Comparison of ENCODE assay signal across 15 cellular contexts in the genomic region with DNA sequence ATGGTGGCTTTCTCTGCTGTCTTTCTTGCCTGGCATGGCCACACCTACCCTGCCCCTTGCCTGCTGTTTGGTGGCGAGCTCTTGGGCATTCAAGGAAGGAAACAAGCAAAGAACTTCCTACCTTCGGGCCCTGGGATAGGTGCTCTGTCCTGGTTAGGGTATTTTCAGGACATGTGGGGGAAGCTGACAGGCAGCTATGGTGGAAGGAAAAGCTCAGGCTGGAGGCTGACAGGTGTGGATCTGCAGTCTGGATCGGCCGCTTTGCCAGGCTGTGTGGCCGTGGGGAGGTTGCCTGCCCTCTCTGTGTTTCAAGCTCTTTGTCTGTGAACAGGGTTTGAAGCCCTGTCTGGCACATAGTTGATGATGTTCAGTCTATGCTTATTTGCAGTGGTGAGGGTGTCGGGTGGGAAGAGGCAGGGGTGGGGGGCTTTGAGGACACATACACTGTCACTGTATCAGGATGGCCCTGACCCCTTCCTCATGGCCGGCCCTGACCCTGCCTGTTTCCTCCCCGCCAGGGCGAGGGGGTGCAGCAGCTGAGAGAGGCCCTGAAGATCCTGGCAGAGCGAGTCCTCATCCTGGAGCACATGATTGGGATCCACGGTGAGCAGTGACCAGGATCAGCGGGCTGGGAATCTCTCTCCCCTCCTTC.
DNase-seq lines count a peak whose midpoint lies in the region; ATAC-seq and TF ChIP-seq lines count a peak whose summit lies in the region.
"Had no signal": no experiment of that assay in that cellular context is flagged by ENCODE, and none has a peak within 500 bp of the region (broad histone marks: within the 10 kb centered on the region; RNA-seq: fewer than 3 reads in every experiment).

No MANE protein-coding gene starts in this region.

- BruUV-seq in mammary epithelial cell (replicated peaks; lab: Mats Ljungman, UMichigan), result no TSS peak

- H3K4me3 ChIP-seq in right lobe of liver (no peak overlapping the region), mammary epithelial cell (replicated peaks in 1 of 3; ENCODE audit: insufficient read depth in 1 of 3, low read depth in 2 of 3, low read length in 3 of 3) (no peak overlapping the region)
- H3K4me3 ChIP-seq: GM12878 had no signal

- no peak overlapping the region for H3K4me2 ChIP-seq in mammary epithelial cell (ENCODE audit: insufficient read depth, low read depth, low read length)

- CTCF ChIA-PET in GM10248 (lab: Yijun Ruan, JAX) (no interaction called here), mammary epithelial cell (lab: Charles Lee; ENCODE audit: low non-redundant PET) (no interaction called here)

- no peak for ATAC-seq in right lobe of liver
- ATAC-seq in HG03521 (IDR thresholded peaks at IDR 0.05; ENCODE audit: unreplicated experiment), result no peak
- ATAC-seq: GM12878 had no signal

- H3K27ac ChIP-seq in right lobe of liver (no peak overlapping the region), mammary epithelial cell (ENCODE audit: insufficient read depth, low read depth, low read length) (no peak overlapping the region)
- H3K27ac ChIP-seq: HL-60 had no signal

- no peak for TF ChIP-seq POLR2A in right lobe of liver (IDR thresholded peaks at IDR 0.05)

- H3K36me3 Mint-ChIP-seq in type B pancreatic cell, result peaks cover 7% of the 10 kb centered on the region
- H3K36me3 Mint-ChIP-seq: CD4-positive, CD25-positive, alpha-beta regulatory T cell had no signal

- H3K79me2 ChIP-seq in mammary epithelial cell (ENCODE audit: insufficient read depth, low read length), result no peaks in the 10 kb centered on the region

- H4K20me1 ChIP-seq in mammary epithelial cell (ENCODE audit: insufficient read depth, low read length), result no peaks in the 10 kb centered on the region

- peak; percentile 10 for DNase-seq in GM10248 (ENCODE audit: extremely low spot score)
- peak; percentile 4 for DNase-seq in HuH-7.5 (ENCODE audit: low spot score)
- DNase-seq in right lobe of liver, result peak in 2 of 3 donors; percentile 33
- DNase-seq in type B pancreatic cell (ENCODE audit: extremely low spot score, unreplicated experiment), result peak; percentile 51
- no peak for DNase-seq in mammary epithelial cell
- no peak for DNase-seq in NCI-H2081 (lab: John Stamatoyannopoulos, UW)
- DNase-seq: CD4-positive, CD25-positive, alpha-beta regulatory T cell; KG1; NCI-H187 treated with DMSO at 0.1 percent for 48 hours; NCI-H2171 treated with DMSO at 0.1 percent for 48 hours; NCI-H510A; SIG-M5 had no signal

- TF ChIP-seq CTCF in GM10248 (IDR thresholded peaks at IDR 0.05; ENCODE audit: control extremely low read depth, extremely low read depth, low read depth, missing control alignments) (no peak), right lobe of liver (IDR thresholded peaks at IDR 0.05) (no peak), type B pancreatic cell (conservative IDR thresholded peaks at IDR 0.05) (no peak), mammary epithelial cell (conservative IDR thresholded peaks at IDR 0.05 in 1 of 2, IDR thresholded peaks at IDR 0.05 in 1 of 2; ENCODE audit: extremely low read depth in 1 of 2, insufficient read depth in 1 of 2, low read depth in 1 of 2, low read length in 2 of 2) (no peak)

- no peak overlapping the region for H2AFZ ChIP-seq in mammary epithelial cell (ENCODE audit: low read depth, low read length)

- peak overlapping the region; percentile 29 for H3K27ac Mint-ChIP-seq in type B pancreatic cell
- H3K27ac Mint-ChIP-seq: CD4-positive, CD25-positive, alpha-beta regulatory T cell had no signal

- no peaks in the 10 kb centered on the region for H3K27me3 Mint-ChIP-seq in type B pancreatic cell
- H3K27me3 Mint-ChIP-seq: CD4-positive, CD25-positive, alpha-beta regulatory T cell had no signal

- H3K9me3 ChIP-seq in right lobe of liver (no peaks in the 10 kb centered on the region), mammary epithelial cell (replicated peaks; ENCODE audit: insufficient read depth, low read length) (no peaks in the 10 kb centered on the region)

- H3K9me3 Mint-ChIP-seq in type B pancreatic cell, result no peaks in the 10 kb centered on the region

- intact Hi-C loops in right lobe of liver (cut with DNase I), result loop anchor here in 1 of 2 donors (10.0 kb wide), 1 partner anchor 109 kb away; no protein-coding TSS in a partner anchor
- intact Hi-C loops in mammary epithelial cell (cut with micrococcal nuclease), result no loop called here

- H3K4me1 Mint-ChIP-seq in type B pancreatic cell (ENCODE audit: unreplicated experiment), result no peaks in the 10 kb centered on the region
- H3K4me1 Mint-ChIP-seq: CD4-positive, CD25-positive, alpha-beta regulatory T cell had no signal

- dilution Hi-C loops in mammary epithelial cell (cut with HindIII; ENCODE audit: low sequenced_read_pairs), result loop anchor here (5.0 kb wide), 1 partner anchor 77 kb away; no protein-coding TSS in a partner anchor

- H3K4me1 ChIP-seq in right lobe of liver (no peaks in the 10 kb centered on the region), mammary epithelial cell (ENCODE audit: insufficient read depth, low read length) (no peaks in the 10 kb centered on the region)

- 50% methylated on average over 1 of the region's 12 CpGs for WGBS in right lobe of liver (ENCODE audit: insufficient coverage, low coverage, low lambda C conversion rate, missing lambda C conversion rate)
- WGBS in mammary epithelial cell (ENCODE audit: low coverage, missing lambda C conversion rate), result 77% methylated on average over 7 of the region's 12 CpGs

- H3K36me3 ChIP-seq in right lobe of liver (no peaks in the 10 kb centered on the region), mammary epithelial cell (ENCODE audit: insufficient read depth, low read length) (no peaks in the 10 kb centered on the region)

- H3K27me3 ChIP-seq in right lobe of liver (no peaks in the 10 kb centered on the region), mammary epithelial cell (ENCODE audit: insufficient read depth, low read length) (peaks cover 2% of the 10 kb centered on the region)

- no peak overlapping the region for H3K9ac ChIP-seq in mammary epithelial cell (ENCODE audit: insufficient read depth, low read length)

- POLR2A ChIA-PET in GM10248 (lab: Yijun Ruan, JAX), result no interaction called here

- in situ Hi-C loops in mammary epithelial cell (cut with MboI; ENCODE audit: low sequenced_read_pairs in 2 of 2), result no loop called here

- H3K4me3 Mint-ChIP-seq in type B pancreatic cell, result no peak overlapping the region
- H3K4me3 Mint-ChIP-seq: CD4-positive, CD25-positive, alpha-beta regulatory T cell had no signal

Comparison
In these comparisons a context has a peak if more than half of its experiments do, and no peak if none do; other contexts are left out.
1. DNase-seq: peak in GM10248 (single experiment), HuH-7.5 (single experiment), right lobe of liver (2 of 3) and type B pancreatic cell (single experiment); none in mammary epithelial cell (single experiment) and NCI-H2081 (0 of 2).